In the genomic region with DNA sequence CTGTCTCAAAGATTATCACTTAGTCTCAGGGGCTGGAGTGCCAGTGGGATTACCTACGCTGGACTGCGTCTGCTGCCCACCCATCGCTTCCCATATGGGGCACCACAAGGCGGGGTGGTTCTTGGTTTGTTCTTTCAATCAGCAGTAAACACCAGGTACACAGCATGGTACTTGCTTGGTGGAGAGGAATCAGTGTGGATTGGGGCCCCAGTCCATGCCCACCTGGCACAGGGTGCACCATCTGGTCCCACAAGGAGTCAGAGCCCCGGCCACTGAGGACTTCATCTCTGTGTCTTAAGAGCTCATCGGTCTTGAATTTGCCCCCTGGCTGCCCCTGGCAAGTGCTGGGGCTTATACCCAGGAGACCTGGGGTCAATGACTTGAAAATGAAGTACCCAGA, we compare ENCODE assay signal across 1 cellular context.
TF ChIP-seq lines count a peak whose summit lies in the region.

No MANE protein-coding gene starts in this region.

TF ChIP-seq in H1, 55 proteins besides CTCF, POLR2A, EP300 and RAD21 (continued from another document):
- TF ChIP-seq, protein P1, sequence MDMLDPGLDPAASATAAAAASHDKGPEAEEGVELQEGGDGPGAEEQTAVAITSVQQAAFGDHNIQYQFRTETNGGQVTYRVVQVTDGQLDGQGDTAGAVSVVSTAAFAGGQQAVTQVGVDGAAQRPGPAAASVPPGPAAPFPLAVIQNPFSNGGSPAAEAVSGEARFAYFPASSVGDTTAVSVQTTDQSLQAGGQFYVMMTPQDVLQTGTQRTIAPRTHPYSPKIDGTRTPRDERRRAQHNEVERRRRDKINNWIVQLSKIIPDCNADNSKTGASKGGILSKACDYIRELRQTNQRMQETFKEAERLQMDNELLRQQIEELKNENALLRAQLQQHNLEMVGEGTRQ (IDR thresholded peaks at IDR 0.05; ENCODE audit: low read length), result no peak
- TF ChIP-seq ASH2L (IDR thresholded peaks at IDR 0.05; ENCODE audit: low read length) (no peak), CHD2 (IDR thresholded peaks at IDR 0.05; ENCODE audit: low read length) (no peak)
